21 cellular contexts compared by ENCODE assay signal in genomic region chr3:28867836-28868235, GRCh38.
"Had no signal": no experiment of that assay in that cellular context is flagged by ENCODE, and none has a peak within 500 bp of the region (broad histone marks: within the 10 kb centered on the region; RNA-seq: fewer than 3 reads in every experiment).

No MANE protein-coding gene starts in this region.

- H3K27me3 ChIP-seq: brain microvascular endothelial cell, tibial nerve had no signal

- DNase-seq: activated CD4-positive, alpha-beta T cell treated with anti-CD3 and anti-CD28 coated beads for 48 hours; activated CD8-positive, alpha-beta memory T cell treated with anti-CD3 and anti-CD28 coated beads, Interleukin-2, amount 50 U/mL, for 48 hours; activated CD8-positive, alpha-beta T cell treated with anti-CD3 and anti-CD28 coated beads, Interleukin-2, amount 10 ng/mL, durations not matched to agents 7 days and 5 days; activated naive CD8-positive, alpha-beta T cell treated with anti-CD3 and anti-CD28 coated beads for 36 hours; activated T-cell treated with anti-CD3 and anti-CD28 coated beads, Interleukin-2, amount 50 U/mL, for 72 hours; brain microvascular endothelial cell; effector CD4-positive, alpha-beta T cell; foreskin fibroblast; glutamatergic neuron; left ventricle myocardium inferior; naive thymus-derived CD8-positive, alpha-beta T cell; posterior cingulate gyrus; small intestine; stimulated activated CD4-positive, alpha-beta T cell treated with anti-CD3 and anti-CD28 coated beads, Interleukin-4, amount 100 ng/mL, for 24 hours; stimulated activated naive CD4-positive, alpha-beta T cell treated with Interleukin-2 at 50 U/mL for 16 hours; substantia nigra; T-helper 17 cell; WERI-Rb-1 had no signal

- H3K4me3 Mint-ChIP-seq: activated CD8-positive, alpha-beta T cell treated with anti-CD3 and anti-CD28 coated beads, Interleukin-2, amount 10 ng/mL, durations not matched to agents 7 days and 5 days; activated naive CD8-positive, alpha-beta T cell treated with anti-CD3 and anti-CD28 coated beads for 36 hours; activated T-cell treated with anti-CD3 and anti-CD28 coated beads, Interleukin-2, amount 50 U/mL, for 72 hours; central memory CD8-positive, alpha-beta T cell; naive thymus-derived CD8-positive, alpha-beta T cell; T-helper 17 cell had no signal

- H3K4me3 ChIP-seq: coronary artery, left ventricle myocardium inferior, tibial nerve had no signal

- H3K36me3 ChIP-seq: brain microvascular endothelial cell, left ventricle myocardium inferior, tibial nerve, WERI-Rb-1 had no signal

- H3K27me3 Mint-ChIP-seq: activated naive CD8-positive, alpha-beta T cell treated with anti-CD3 and anti-CD28 coated beads for 36 hours; central memory CD8-positive, alpha-beta T cell; T-helper 17 cell had no signal

- ATAC-seq: activated CD8-positive, alpha-beta T cell treated with anti-CD3 and anti-CD28 coated beads, Interleukin-2, amount 10 ng/mL, durations not matched to agents 7 days and 5 days; activated T-cell treated with anti-CD3 and anti-CD28 coated beads, Interleukin-2, amount 50 U/mL, for 72 hours; naive thymus-derived CD8-positive, alpha-beta T cell; T-helper 17 cell had no signal

- H3K27ac ChIP-seq: brain microvascular endothelial cell, coronary artery, left ventricle myocardium inferior, tibial nerve, WERI-Rb-1 had no signal

- H3K27ac Mint-ChIP-seq: activated CD8-positive, alpha-beta T cell treated with anti-CD3 and anti-CD28 coated beads, Interleukin-2, amount 10 ng/mL, durations not matched to agents 7 days and 5 days; activated naive CD8-positive, alpha-beta T cell treated with anti-CD3 and anti-CD28 coated beads for 36 hours; activated T-cell treated with anti-CD3 and anti-CD28 coated beads, Interleukin-2, amount 50 U/mL, for 72 hours; naive thymus-derived CD8-positive, alpha-beta T cell; T-helper 17 cell had no signal

- H3K9me3 ChIP-seq: tibial nerve had no signal

- H3K36me3 Mint-ChIP-seq: activated naive CD8-positive, alpha-beta T cell treated with anti-CD3 and anti-CD28 coated beads for 36 hours; naive thymus-derived CD8-positive, alpha-beta T cell had no signal

- H3K4me1 ChIP-seq: left ventricle myocardium inferior, tibial nerve had no signal

- H3K4me1 Mint-ChIP-seq: activated naive CD8-positive, alpha-beta T cell treated with anti-CD3 and anti-CD28 coated beads for 36 hours; central memory CD8-positive, alpha-beta T cell; naive thymus-derived CD8-positive, alpha-beta T cell; T-helper 17 cell had no signal
